In the genomic region with DNA sequence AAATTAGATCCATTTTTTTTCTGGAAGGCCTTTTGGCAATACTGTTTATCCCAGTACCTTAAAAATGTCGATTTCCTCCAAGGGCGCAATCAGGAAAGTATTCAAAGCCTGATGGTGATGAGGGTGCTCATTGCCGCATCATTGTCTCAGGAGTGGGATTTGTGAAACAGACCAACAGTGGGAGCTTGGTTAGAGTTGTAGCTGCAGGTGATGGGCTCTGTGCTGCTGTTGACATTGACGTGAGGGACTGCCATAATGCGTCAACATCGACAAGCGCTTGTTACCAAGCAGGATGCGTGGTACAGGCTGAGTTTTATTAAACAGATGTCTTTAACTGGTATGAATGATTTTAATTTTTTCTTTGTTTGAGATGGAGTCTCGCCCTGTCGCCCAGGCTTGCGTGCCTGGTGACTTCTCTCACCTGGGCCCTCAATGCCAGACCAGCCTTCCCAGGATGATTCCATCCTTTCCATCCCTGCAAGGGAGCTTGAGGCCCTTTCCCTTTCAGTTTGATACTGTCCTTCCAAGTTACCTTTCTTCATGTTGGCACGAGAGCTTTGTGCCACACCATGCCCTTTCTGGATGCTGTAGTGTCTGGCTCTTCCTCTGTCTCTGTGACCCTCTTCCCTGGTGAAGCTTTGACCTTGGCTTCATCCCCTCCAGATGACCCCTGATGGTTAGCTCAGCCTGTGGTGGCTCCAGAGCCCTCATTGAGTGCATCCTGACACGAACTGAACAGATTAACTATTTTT, we compare ENCODE assay signal across 17 cellular contexts. TPM values are rescaled to one million over a fixed set of nuclear protein-coding genes. Genes with fewer than 3 reads are reported as not detected.
DNase-seq lines count a peak whose midpoint lies in the region; ATAC-seq and TF ChIP-seq lines count a peak whose summit lies in the region.
"Had no signal": no experiment of that assay in that cellular context is flagged by ENCODE, and none has a peak within 500 bp of the region (broad histone marks: within the 10 kb centered on the region; RNA-seq: fewer than 3 reads in every experiment).

No MANE protein-coding gene starts in this region.

- H3K79me1 ChIP-seq in trophoblast cell (ENCODE audit: low read length) = no peaks in the 10 kb centered on the region

- no peak overlapping the region for H3K14ac ChIP-seq in trophoblast cell (ENCODE audit: low read length)

- no peak overlapping the region for H2BK120ac ChIP-seq in trophoblast cell (ENCODE audit: insufficient read depth, low read length, poor library complexity)

- H3K4me1 ChIP-seq in trophoblast cell (ENCODE audit: control insufficient read depth in 1 of 2, insufficient read depth in 2 of 2, low read length in 2 of 2) = peaks cover 8 to 17% of the 10 kb centered on the region in 2 experiments
- H3K4me1 ChIP-seq: colonic mucosa had no signal

- no peaks in the 10 kb centered on the region for H3K27me3 Mint-ChIP-seq in activated naive CD4-positive, alpha-beta T cell treated with anti-CD3 and anti-CD28 coated beads for 36 hours (ENCODE audit: low read depth)
- no peaks in the 10 kb centered on the region for H3K27me3 Mint-ChIP-seq in WTC11 (ENCODE audit: low read depth)

- H3K9ac ChIP-seq in trophoblast cell (ENCODE audit: low read length) = no peak overlapping the region

- intact Hi-C loops in activated naive CD4-positive, alpha-beta T cell treated with anti-CD3 and anti-CD28 coated beads for 36 hours (cut with micrococcal nuclease) = no loop called here

- DNase-seq in activated naive CD4-positive, alpha-beta T cell treated with anti-CD3 and anti-CD28 coated beads for 36 hours = no peak
- DNase-seq in activated naive CD4-positive, alpha-beta T cell treated with anti-CD3 and anti-CD28 coated beads, Interleukin-2, amount 50 U/mL, for 16 hours = no peak
- DNase-seq in WTC11 (ENCODE audit: low spot score) (no peak), epithelial cell of prostate (ENCODE audit: low read depth, low spot score) (no peak), trophoblast cell (no peak), foreskin fibroblast (no peak)
- DNase-seq in stimulated activated CD4-positive, alpha-beta T cell treated with anti-CD3 and anti-CD28 coated beads, Interleukin-12 subunit alpha, Interleukin-12 subunit beta, amount 100 ng/mL, for 4 hours = no peak
- DNase-seq: amygdala, colonic mucosa, heart left ventricle, NCI-H187 treated with DMSO at 0.1 percent for 48 hours, NCI-H510A treated with DMSO at 0.1 percent for 48 hours, OCI-M1 had no signal

- H2AK5ac ChIP-seq in trophoblast cell (ENCODE audit: low read length) = no peak overlapping the region

- no peak overlapping the region for H3K4me2 ChIP-seq in trophoblast cell (ENCODE audit: low read length)

- peak overlapping the region; percentile 33 for H3K27ac Mint-ChIP-seq in activated naive CD4-positive, alpha-beta T cell treated with anti-CD3 and anti-CD28 coated beads for 36 hours
- peak overlapping the region; percentile 64; the same call in 1 of the 2 replicates for H3K27ac Mint-ChIP-seq in WTC11

- POLR2A ChIA-PET in WTC11 (lab: Charles Lee) = no interaction called here

- CTCF ChIA-PET in activated naive CD4-positive, alpha-beta T cell treated with anti-CD3 and anti-CD28 coated beads for 36 hours (lab: Charles Lee) = interaction anchor here (0.7 to 1.2 kb wide), 3 partner anchors 10 to 53 kb away, joined by 3 to 4 read pairs (median 3); a partner anchor contains a TSS
- CTCF ChIA-PET in WTC11 (lab: Charles Lee) = interaction anchor here (1.1 kb wide), 2 partner anchors 10 to 14 kb away, joined by 3 to 4 read pairs; no protein-coding TSS in a partner anchor

- H3K4me1 Mint-ChIP-seq in activated naive CD4-positive, alpha-beta T cell treated with anti-CD3 and anti-CD28 coated beads for 36 hours (ENCODE audit: low read depth) = peaks cover 81% of the 10 kb centered on the region
- H3K4me1 Mint-ChIP-seq in WTC11 = peaks cover 6% of the 10 kb centered on the region; the same call in 1 of the 2 replicates

- no peak for TF ChIP-seq CTCF in WTC11 (IDR thresholded peaks at IDR 0.05)
- TF ChIP-seq CTCF in foreskin fibroblast (IDR thresholded peaks at IDR 0.05; ENCODE audit: low read depth, low read length) = no peak

- no peak overlapping the region for H4K12ac ChIP-seq in trophoblast cell (ENCODE audit: low read depth, low read length)

- H2AFZ ChIP-seq in trophoblast cell (ENCODE audit: insufficient read depth, low read length, poor library complexity) = no peak overlapping the region

- peaks cover 27 to 40% of the 10 kb centered on the region in 2 experiments for H3K36me3 ChIP-seq in trophoblast cell (ENCODE audit: control insufficient read depth in 1 of 2, insufficient read depth in 2 of 2, low read length in 2 of 2)
- H3K36me3 ChIP-seq: colonic mucosa had no signal

- H3K79me2 ChIP-seq in trophoblast cell (ENCODE audit: control insufficient read depth, insufficient read depth, low read length, poor library complexity) = peaks cover 15% of the 10 kb centered on the region

- H3K27ac ChIP-seq in epithelial cell of prostate (peak overlapping the region; percentile 99), trophoblast cell (ENCODE audit: low read depth, low read length) (no peak overlapping the region)
- H3K27ac ChIP-seq: colonic mucosa, esophagus muscularis mucosa had no signal

- no peaks in the 10 kb centered on the region for H3K9me3 Mint-ChIP-seq in activated naive CD4-positive, alpha-beta T cell treated with anti-CD3 and anti-CD28 coated beads for 36 hours
- H3K9me3 Mint-ChIP-seq in WTC11 = no peaks in the 10 kb centered on the region

- H2BK5ac ChIP-seq in trophoblast cell (ENCODE audit: low read depth, low read length, poor library complexity) = no peak overlapping the region

- H3K4me3 Mint-ChIP-seq in activated naive CD4-positive, alpha-beta T cell treated with anti-CD3 and anti-CD28 coated beads for 36 hours = no peak overlapping the region
- H3K4me3 Mint-ChIP-seq in WTC11 = no peak overlapping the region

- H3K27me3 ChIP-seq in trophoblast cell (ENCODE audit: insufficient read depth, low read length) = no peaks in the 10 kb centered on the region
- H3K27me3 ChIP-seq: colonic mucosa, esophagus muscularis mucosa, heart left ventricle had no signal

- ATAC-seq in WTC11 = no peak
- ATAC-seq in GM19351 (IDR thresholded peaks at IDR 0.05; ENCODE audit: unreplicated experiment) = no peak
- ATAC-seq: heart left ventricle, mucosa of descending colon had no signal

- peak overlapping the region; percentile 41 for H3K4ac ChIP-seq in trophoblast cell (ENCODE audit: low read depth, low read length)

- no peaks in the 10 kb centered on the region for H3K9me3 ChIP-seq in trophoblast cell (ENCODE audit: insufficient read depth, low read depth, low read length)
- H3K9me3 ChIP-seq: colonic mucosa, esophagus muscularis mucosa, heart left ventricle, mucosa of descending colon had no signal

- WGBS in trophoblast cell (ENCODE audit: extremely low coverage, insufficient coverage, insufficient read length) = no CpG with 5 or more reads among the region's 13 CpGs

- H4K91ac ChIP-seq in trophoblast cell (ENCODE audit: low read depth, low read length) = no peak overlapping the region

- H3K36me3 Mint-ChIP-seq in activated naive CD4-positive, alpha-beta T cell treated with anti-CD3 and anti-CD28 coated beads for 36 hours (ENCODE audit: low read depth) = peaks cover 27% of the 10 kb centered on the region
- peaks cover 12% of the 10 kb centered on the region for H3K36me3 Mint-ChIP-seq in WTC11

- H2BK12ac ChIP-seq in trophoblast cell (ENCODE audit: low read length) = no peak overlapping the region

- no peak overlapping the region for H4K8ac ChIP-seq in trophoblast cell (ENCODE audit: low read depth, low read length)

- no peak overlapping the region for H3K18ac ChIP-seq in trophoblast cell (ENCODE audit: low read length)

- no peak overlapping the region for H3K4me3 ChIP-seq in trophoblast cell (ENCODE audit: low read depth, low read length)
- no peak overlapping the region for H3K4me3 ChIP-seq in foreskin fibroblast (ENCODE audit: low read depth in 1 of 2, low read length in 2 of 2)
- H3K4me3 ChIP-seq: colonic mucosa, esophagus muscularis mucosa, heart left ventricle, mucosa of descending colon, skin epidermis had no signal

- H3K23ac ChIP-seq in trophoblast cell (ENCODE audit: low read length) = no peak overlapping the region

TF ChIP-seq in WTC11, 78 proteins besides CTCF, POLR2A, EP300 and RAD21:
- TF ChIP-seq, protein P1, sequence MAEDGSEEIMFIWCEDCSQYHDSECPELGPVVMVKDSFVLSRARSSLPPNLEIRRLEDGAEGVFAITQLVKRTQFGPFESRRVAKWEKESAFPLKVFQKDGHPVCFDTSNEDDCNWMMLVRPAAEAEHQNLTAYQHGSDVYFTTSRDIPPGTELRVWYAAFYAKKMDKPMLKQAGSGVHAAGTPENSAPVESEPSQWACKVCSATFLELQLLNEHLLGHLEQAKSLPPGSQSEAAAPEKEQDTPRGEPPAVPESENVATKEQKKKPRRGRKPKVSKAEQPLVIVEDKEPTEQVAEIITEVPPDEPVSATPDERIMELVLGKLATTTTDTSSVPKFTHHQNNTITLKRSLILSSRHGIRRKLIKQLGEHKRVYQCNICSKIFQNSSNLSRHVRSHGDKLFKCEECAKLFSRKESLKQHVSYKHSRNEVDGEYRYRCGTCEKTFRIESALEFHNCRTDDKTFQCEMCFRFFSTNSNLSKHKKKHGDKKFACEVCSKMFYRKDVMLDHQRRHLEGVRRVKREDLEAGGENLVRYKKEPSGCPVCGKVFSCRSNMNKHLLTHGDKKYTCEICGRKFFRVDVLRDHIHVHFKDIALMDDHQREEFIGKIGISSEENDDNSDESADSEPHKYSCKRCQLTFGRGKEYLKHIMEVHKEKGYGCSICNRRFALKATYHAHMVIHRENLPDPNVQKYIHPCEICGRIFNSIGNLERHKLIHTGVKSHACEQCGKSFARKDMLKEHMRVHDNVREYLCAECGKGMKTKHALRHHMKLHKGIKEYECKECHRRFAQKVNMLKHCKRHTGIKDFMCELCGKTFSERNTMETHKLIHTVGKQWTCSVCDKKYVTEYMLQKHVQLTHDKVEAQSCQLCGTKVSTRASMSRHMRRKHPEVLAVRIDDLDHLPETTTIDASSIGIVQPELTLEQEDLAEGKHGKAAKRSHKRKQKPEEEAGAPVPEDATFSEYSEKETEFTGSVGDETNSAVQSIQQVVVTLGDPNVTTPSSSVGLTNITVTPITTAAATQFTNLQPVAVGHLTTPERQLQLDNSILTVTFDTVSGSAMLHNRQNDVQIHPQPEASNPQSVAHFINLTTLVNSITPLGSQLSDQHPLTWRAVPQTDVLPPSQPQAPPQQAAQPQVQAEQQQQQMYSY (CRISPR knock-in tag; IDR thresholded peaks at IDR 0.05) = no peak

RNA-seq across cellular contexts. Expression of a gene that starts 10.6 kb away (rescaled TPM):
- total RNA-seq in activated naive CD4-positive, alpha-beta T cell treated with anti-CD3 and anti-CD28 coated beads for 36 hours = 100 to 1,000 TPM in 1 of 2 experiments, 10 to 100 TPM in 1; 94.7 to 108 TPM
- 60.9 to 67.7 TPM (median 62.6 TPM) in 3 replicates for total RNA-seq in WTC11 (2021)
- polyA plus RNA-seq in trophoblast cell (2013) = 85.5 and 85.6 TPM in 2 replicates

RNA-seq across cellular contexts. Expression of a gene that starts 22.4 kb away (rescaled TPM):
- total RNA-seq in activated naive CD4-positive, alpha-beta T cell treated with anti-CD3 and anti-CD28 coated beads for 36 hours = 10 to 100 TPM; 10.1 to 11.7 TPM
- 9.9 to 15.7 TPM (median 12.1 TPM) in 3 replicates for total RNA-seq in WTC11 (2021)
- polyA plus RNA-seq in trophoblast cell (2013) = 9.3 and 10.9 TPM in 2 replicates
